In the genomic region with DNA sequence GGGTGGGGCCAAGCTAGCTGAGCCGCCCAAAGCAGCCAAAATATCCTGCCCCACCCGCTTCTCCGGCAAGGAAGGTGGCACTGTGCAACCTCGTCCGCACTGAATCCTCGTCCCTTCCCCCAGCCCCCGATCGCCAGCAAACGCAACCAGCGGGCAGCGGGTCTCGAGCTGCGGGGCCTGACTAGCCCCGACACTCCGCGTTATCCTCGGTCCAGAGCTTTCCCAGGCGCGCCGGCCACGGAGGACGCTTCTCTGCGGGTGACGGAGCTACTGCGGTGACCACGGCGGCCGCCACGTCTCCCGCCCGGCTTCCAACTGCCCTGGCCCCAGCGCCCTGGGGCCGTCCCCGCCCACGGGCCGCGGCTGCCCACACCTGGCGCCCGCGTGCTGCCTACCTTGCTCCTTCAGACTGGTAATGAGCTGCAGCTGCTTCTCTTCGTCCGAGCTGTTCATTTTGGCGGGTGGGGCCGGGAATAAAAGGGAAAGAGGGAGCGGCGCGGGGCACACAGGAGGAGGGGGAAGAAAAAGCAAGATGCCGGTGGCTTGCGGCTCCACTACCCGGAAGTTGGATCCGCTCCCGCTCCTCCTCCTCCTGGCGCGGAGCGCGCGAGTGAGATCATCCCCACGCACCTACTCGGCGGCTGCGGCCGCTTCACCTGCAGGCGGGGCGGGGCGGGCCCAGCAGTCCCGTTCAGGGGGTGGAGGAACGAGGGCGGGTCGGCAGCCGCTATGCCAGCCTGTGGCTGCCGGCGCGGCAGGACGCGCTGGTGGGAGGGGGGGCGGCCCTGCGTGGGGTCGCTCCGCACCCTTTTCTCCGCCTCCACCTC, we compare ENCODE assay signal across 9 cellular contexts. TPM values are rescaled to one million over a fixed set of nuclear protein-coding genes. Genes with fewer than 3 reads are reported as not detected.
DNase-seq lines count a peak whose midpoint lies in the region; ATAC-seq, FAIRE-seq and TF ChIP-seq lines count a peak whose summit lies in the region.
"Had no signal": no experiment of that assay in that cellular context is flagged by ENCODE, and none has a peak within 500 bp of the region (broad histone marks: within the 10 kb centered on the region; RNA-seq: fewer than 3 reads in every experiment).

A gene with protein sequence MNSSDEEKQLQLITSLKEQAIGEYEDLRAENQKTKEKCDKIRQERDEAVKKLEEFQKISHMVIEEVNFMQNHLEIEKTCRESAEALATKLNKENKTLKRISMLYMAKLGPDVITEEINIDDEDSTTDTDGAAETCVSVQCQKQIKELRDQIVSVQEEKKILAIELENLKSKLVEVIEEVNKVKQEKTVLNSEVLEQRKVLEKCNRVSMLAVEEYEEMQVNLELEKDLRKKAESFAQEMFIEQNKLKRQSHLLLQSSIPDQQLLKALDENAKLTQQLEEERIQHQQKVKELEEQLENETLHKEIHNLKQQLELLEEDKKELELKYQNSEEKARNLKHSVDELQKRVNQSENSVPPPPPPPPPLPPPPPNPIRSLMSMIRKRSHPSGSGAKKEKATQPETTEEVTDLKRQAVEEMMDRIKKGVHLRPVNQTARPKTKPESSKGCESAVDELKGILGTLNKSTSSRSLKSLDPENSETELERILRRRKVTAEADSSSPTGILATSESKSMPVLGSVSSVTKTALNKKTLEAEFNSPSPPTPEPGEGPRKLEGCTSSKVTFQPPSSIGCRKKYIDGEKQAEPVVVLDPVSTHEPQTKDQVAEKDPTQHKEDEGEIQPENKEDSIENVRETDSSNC (minus strand): TSS at position 561 of the 827 bp plus-strand sequence. CDS start 108 bp downstream, at position 453.

- POLR2A ChIA-PET in GM12878 (lab: Charles Lee), result no interaction called here

- H3K79me2 ChIP-seq in GM12878 (ENCODE audit: control insufficient read depth, insufficient read depth, low read length), result no peaks in the 10 kb centered on the region

- CTCF ChIA-PET in GM12878 (lab: Yijun Ruan, JAX), result no interaction called here

- H4K20me1 ChIP-seq in GM12878 (ENCODE audit: control insufficient read depth, insufficient read depth), result no peaks in the 10 kb centered on the region

- H3K9ac ChIP-seq in GM12878 (ENCODE audit: control insufficient read depth, insufficient read depth, low read length) (no peak within 1 kb of the TSS), rectal smooth muscle tissue (ENCODE audit: low read length) (peak within 1 kb of the TSS; percentile 38)

- H2AFZ ChIP-seq in GM12878 (ENCODE audit: control insufficient read depth, low read depth, low read length), result peak within 1 kb of the TSS; percentile 58

- TF ChIP-seq POLR2A in GM12878 (IDR thresholded peaks at IDR 0.05; ENCODE audit: low read depth, low read length), result no peak

- ATAC-seq in GM21529 (IDR thresholded peaks at IDR 0.05; ENCODE audit: unreplicated experiment) (peak; percentile 68), GM12878 (peak; percentile 77)

- TF ChIP-seq EP300 in GM12878 (IDR thresholded peaks at IDR 0.05; ENCODE audit: borderline replicate concordance in 1 of 2, control insufficient read depth in 1 of 2, low read depth in 2 of 2, low read length in 2 of 2), result no peak

- H3K36me3 ChIP-seq in GM12878 (ENCODE audit: control insufficient read depth in 2 of 2, insufficient read depth in 2 of 2, low read length in 1 of 2) (no peaks in the 10 kb centered on the region), rectal smooth muscle tissue (ENCODE audit: control insufficient read depth, insufficient read depth, low read length) (no peaks in the 10 kb centered on the region)

- H3K9me3 ChIP-seq in GM12878 (replicated peaks; ENCODE audit: control insufficient read depth, insufficient read depth, low read length), result no peaks in the 10 kb centered on the region

- TF ChIP-seq CTCF in GM12878 (IDR thresholded peaks at IDR 0.05 in 2 of 3, conservative IDR thresholded peaks at IDR 0.05 in 1 of 3; ENCODE audit: control insufficient read depth in 2 of 3, extremely low read depth in 1 of 3, insufficient read depth in 1 of 3, low read depth in 3 of 3, low read length in 3 of 3), result no peak

- no peak for FAIRE-seq in GM12878 (lab: Jason Lieb, UNC)

- SMC1A ChIA-PET in GM12878 (lab: Charles Lee; ENCODE audit: uncharacterized antibody, unreplicated experiment), result interaction anchor here (1.1 kb wide), 1 partner anchor 16 kb away, joined by 3 read pairs; no protein-coding TSS in a partner anchor

- peak within 1 kb of the TSS; percentile 46; the same call in 1 of the 2 replicates for H3K4me3 ChIP-seq in GM12878
- H3K4me3 ChIP-seq in rectal smooth muscle tissue (ENCODE audit: low read length), result peak within 1 kb of the TSS; percentile 84

- H3K27ac ChIP-seq in GM12878 (ENCODE audit: control insufficient read depth, insufficient read depth) (no peak within 1 kb of the TSS), rectal smooth muscle tissue (ENCODE audit: low read depth, low read length) (no peak within 1 kb of the TSS)

- DNase-seq in DMS114 treated with DMSO at 0.1 percent for 48 hours (lab: John Stamatoyannopoulos, UW; ENCODE audit: unreplicated experiment) (peak; percentile 42), LHCN-M2 (ENCODE audit: low read depth) (peak; percentile 35), RPMI8226 (peak; percentile 84), GM12878 (ENCODE audit: low read depth, low spot score) (no peak), hypothalamus (lab: John Stamatoyannopoulos, UW) (peak; percentile 38 to 87 (median 66)), NCI-H524 treated with DMSO at 0.1 percent for 48 hours (lab: John Stamatoyannopoulos, UW) (no peak)

- peak within 1 kb of the TSS; percentile 79 for H3K4me2 ChIP-seq in GM12878 (ENCODE audit: control insufficient read depth, insufficient read depth)

- WGBS in GM12878 (ENCODE audit: insufficient coverage, insufficient replicate concordance, low lambda C conversion rate, missing lambda C conversion rate), result 2% methylated on average over 53 of the region's 80 CpGs

- no TSS peak for BruUV-seq in GM12878 (replicated peaks; lab: Mats Ljungman, UMichigan)

- in situ Hi-C loops in GM12878 (cut with MboI), result no loop called here

- RAD21 ChIA-PET in GM12878 (lab: Charles Lee; ENCODE audit: unreplicated experiment), result interaction anchor here (1.0 to 1.3 kb wide), 2 partner anchors 178 to 208 kb away, joined by 3 to 4 read pairs; no protein-coding TSS in a partner anchor

- TF ChIP-seq RAD21 in GM12878 (IDR thresholded peaks at IDR 0.05; ENCODE audit: insufficient read depth, low read depth, low read length), result no peak

- peaks cover 3 to 9% of the 10 kb centered on the region in 2 experiments; a peak in 3 of 4 replicates for H3K27me3 ChIP-seq in GM12878 (replicated peaks in 1 of 2; ENCODE audit: control insufficient read depth in 2 of 2, insufficient read depth in 2 of 2, low read length in 1 of 2)
- H3K27me3 ChIP-seq in rectal smooth muscle tissue (ENCODE audit: control insufficient read depth, insufficient read depth, low read length), result no peaks in the 10 kb centered on the region

- no peaks in the 10 kb centered on the region for H3K4me1 ChIP-seq in GM12878 (ENCODE audit: control insufficient read depth, insufficient read depth, low read length)
- H3K4me1 ChIP-seq in rectal smooth muscle tissue (ENCODE audit: control insufficient read depth, insufficient read depth, low read length), result no peaks in the 10 kb centered on the region

- intact Hi-C loops in GM12878 (cut with micrococcal nuclease; ENCODE audit: unreplicated experiment), result no loop called here

TF ChIP-seq in GM12878, 131 proteins besides CTCF, POLR2A, EP300 and RAD21:
- TF ChIP-seq TCF3 (IDR thresholded peaks at IDR 0.05; ENCODE audit: borderline replicate concordance, insufficient read depth, low read depth, low read length), result 0 out of 2 replicates have a peak, but pooled peaks have one; percentile 26
- peak; percentile 53; the same call in 1 of the 2 replicates for TF ChIP-seq DPF2 (IDR thresholded peaks at IDR 0.05)
- TF ChIP-seq EED (IDR thresholded peaks at IDR 0.05; ENCODE audit: low read depth), result no peak
- TF ChIP-seq SUZ12 (IDR thresholded peaks at IDR 0.05; ENCODE audit: unreplicated experiment), result peak; percentile 68
- no peak for TF ChIP-seq HDGF (IDR thresholded peaks at IDR 0.05)
- no peak for TF ChIP-seq FOXM1 (IDR thresholded peaks at IDR 0.05; ENCODE audit: low read depth, low read length)
- peak; percentile 52; the same call in 1 of the 2 replicates for TF ChIP-seq IKZF1 (conservative IDR thresholded peaks at IDR 0.05)
- TF ChIP-seq BHLHE40 (IDR thresholded peaks at IDR 0.05; ENCODE audit: borderline replicate concordance in 1 of 2, low read depth in 2 of 2, low read length in 1 of 2), result peak; percentile 16 to 84; a peak in 2 of 4 replicates
- peak; percentile 27; the same call in 1 of the 2 replicates for TF ChIP-seq TCF12 (IDR thresholded peaks at IDR 0.05; ENCODE audit: low read depth, low read length)
TF ChIP-seq in GM12878: peak in this region for 6.

RNA-seq across cellular contexts. Expression of the gene that starts here (rescaled TPM):
- total RNA-seq in LHCN-M2 (2014; rRNA removed) (2.7 and 3.7 TPM in 2 replicates), GM12878 (2014; rRNA removed) (0.79 and 1.0 TPM in 2 replicates), GM12878 (2014; rRNA removed; fragmentation: Illumina TruSeq; extraction: Trizol) (2.4 and 2.8 TPM in 2 replicates), GM12878 (2021) (3.2 and 3.8 TPM in 2 replicates)
- 2.5 TPM for polyA plus RNA-seq in LHCN-M2 (2012)
- 1.3 and 1.7 TPM in 2 replicates for total RNA-seq in GM12878 (2013; cell fraction: nucleolus; rRNA removed)
- polyA plus RNA-seq in GM12878 (2011; ENCODE audit: low read depth), result not detected
- polyA plus RNA-seq in GM12878 (2011; rRNA removed) (2.1 and 3.9 TPM in 2 replicates), GM12878 (2014; fragmentation: Illumina TruSeq; extraction: Trizol) (4.0 and 4.6 TPM in 2 replicates), GM12878 (2014; fragmentation: Nextera tagmentation; extraction: Ambion mirVana) (1 to 10 TPM; 1.4 to 1.9 TPM), GM12878 (2014; rRNA removed) (1.4 and 1.7 TPM in 2 replicates), GM12878 (2016; fragmentation: Nextera tagmentation; extraction: Ambion mirVana) (1 to 10 TPM; 1.9 to 2.6 TPM)
- polyA plus RNA-seq in GM12878 (2011; cell fraction: cytosol; rRNA removed), result 0.59 and 0.84 TPM in 2 replicates
- 3.9 and 4.9 TPM in 2 replicates for polyA plus RNA-seq in GM12878 (2011; cell fraction: nucleus; rRNA removed)
- 0.07 and 0.08 TPM in 2 replicates for polyA plus RNA-seq in GM12878 (2012)
- 0.67 and 0.95 TPM in 2 replicates for polyA minus RNA-seq in GM12878 (2011; rRNA and poly(A)+ RNA removed)
- polyA minus RNA-seq in GM12878 (2011; cell fraction: cytosol; rRNA and poly(A)+ RNA removed), result 0.67 and 1.4 TPM in 2 replicates
- 1.6 and 3.1 TPM in 2 replicates for polyA minus RNA-seq in GM12878 (2011; cell fraction: nucleus; rRNA and poly(A)+ RNA removed)
- total RNA-seq: activated CD8-positive, alpha-beta memory T cell treated with anti-CD3 and anti-CD28 coated beads for 36 hours had no signal

Comparison
In these comparisons a context has a peak if more than half of its experiments do, and no peak if none do; other contexts are left out.
1. DNase-seq: peak in DMS114 treated with DMSO at 0.1 percent for 48 hours (single experiment), LHCN-M2 (single experiment), RPMI8226 (single experiment) and hypothalamus (51 of 51); none in GM12878 (single experiment) and NCI-H524 treated with DMSO at 0.1 percent for 48 hours (single experiment).